2 cellular contexts compared by ENCODE assay signal in the genomic region with DNA sequence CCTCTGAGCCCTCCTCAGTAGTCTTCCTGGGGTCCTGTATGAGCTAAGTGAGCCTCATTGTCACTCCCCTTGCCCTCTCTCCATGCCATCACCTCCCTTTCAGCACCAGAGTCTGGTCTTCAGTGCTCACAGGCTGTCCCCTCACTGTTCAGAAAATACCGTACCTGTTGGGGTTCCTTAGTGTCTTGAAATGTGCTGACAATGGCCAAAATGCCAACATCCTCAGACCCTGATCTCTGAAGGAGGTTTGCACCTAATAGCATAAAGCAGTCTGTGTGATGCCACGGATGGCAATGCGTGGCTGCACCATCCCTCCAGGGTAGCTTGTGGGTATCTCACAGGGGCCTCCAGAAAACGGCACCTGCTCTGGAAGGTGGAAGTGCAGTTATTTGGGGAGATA.
A peak's percentile ranks its signal among the peaks of the same experiment; 100 is the strongest.
TF ChIP-seq lines count a peak whose summit lies in the region.

No MANE protein-coding gene starts in this region.

TF ChIP-seq in HepG2, 621 proteins besides CTCF, POLR2A, EP300 and RAD21 (continued from another document):
- TF ChIP-seq MAFK (conservative IDR thresholded peaks at IDR 0.05 in 1 of 2, IDR thresholded peaks at IDR 0.05 in 1 of 2; ENCODE audit: low read length in 2 of 2), result peak; percentile 64 to 66

TF ChIP-seq in K562, 482 proteins besides CTCF, POLR2A, EP300 and RAD21:
- TF ChIP-seq, protein P1, sequence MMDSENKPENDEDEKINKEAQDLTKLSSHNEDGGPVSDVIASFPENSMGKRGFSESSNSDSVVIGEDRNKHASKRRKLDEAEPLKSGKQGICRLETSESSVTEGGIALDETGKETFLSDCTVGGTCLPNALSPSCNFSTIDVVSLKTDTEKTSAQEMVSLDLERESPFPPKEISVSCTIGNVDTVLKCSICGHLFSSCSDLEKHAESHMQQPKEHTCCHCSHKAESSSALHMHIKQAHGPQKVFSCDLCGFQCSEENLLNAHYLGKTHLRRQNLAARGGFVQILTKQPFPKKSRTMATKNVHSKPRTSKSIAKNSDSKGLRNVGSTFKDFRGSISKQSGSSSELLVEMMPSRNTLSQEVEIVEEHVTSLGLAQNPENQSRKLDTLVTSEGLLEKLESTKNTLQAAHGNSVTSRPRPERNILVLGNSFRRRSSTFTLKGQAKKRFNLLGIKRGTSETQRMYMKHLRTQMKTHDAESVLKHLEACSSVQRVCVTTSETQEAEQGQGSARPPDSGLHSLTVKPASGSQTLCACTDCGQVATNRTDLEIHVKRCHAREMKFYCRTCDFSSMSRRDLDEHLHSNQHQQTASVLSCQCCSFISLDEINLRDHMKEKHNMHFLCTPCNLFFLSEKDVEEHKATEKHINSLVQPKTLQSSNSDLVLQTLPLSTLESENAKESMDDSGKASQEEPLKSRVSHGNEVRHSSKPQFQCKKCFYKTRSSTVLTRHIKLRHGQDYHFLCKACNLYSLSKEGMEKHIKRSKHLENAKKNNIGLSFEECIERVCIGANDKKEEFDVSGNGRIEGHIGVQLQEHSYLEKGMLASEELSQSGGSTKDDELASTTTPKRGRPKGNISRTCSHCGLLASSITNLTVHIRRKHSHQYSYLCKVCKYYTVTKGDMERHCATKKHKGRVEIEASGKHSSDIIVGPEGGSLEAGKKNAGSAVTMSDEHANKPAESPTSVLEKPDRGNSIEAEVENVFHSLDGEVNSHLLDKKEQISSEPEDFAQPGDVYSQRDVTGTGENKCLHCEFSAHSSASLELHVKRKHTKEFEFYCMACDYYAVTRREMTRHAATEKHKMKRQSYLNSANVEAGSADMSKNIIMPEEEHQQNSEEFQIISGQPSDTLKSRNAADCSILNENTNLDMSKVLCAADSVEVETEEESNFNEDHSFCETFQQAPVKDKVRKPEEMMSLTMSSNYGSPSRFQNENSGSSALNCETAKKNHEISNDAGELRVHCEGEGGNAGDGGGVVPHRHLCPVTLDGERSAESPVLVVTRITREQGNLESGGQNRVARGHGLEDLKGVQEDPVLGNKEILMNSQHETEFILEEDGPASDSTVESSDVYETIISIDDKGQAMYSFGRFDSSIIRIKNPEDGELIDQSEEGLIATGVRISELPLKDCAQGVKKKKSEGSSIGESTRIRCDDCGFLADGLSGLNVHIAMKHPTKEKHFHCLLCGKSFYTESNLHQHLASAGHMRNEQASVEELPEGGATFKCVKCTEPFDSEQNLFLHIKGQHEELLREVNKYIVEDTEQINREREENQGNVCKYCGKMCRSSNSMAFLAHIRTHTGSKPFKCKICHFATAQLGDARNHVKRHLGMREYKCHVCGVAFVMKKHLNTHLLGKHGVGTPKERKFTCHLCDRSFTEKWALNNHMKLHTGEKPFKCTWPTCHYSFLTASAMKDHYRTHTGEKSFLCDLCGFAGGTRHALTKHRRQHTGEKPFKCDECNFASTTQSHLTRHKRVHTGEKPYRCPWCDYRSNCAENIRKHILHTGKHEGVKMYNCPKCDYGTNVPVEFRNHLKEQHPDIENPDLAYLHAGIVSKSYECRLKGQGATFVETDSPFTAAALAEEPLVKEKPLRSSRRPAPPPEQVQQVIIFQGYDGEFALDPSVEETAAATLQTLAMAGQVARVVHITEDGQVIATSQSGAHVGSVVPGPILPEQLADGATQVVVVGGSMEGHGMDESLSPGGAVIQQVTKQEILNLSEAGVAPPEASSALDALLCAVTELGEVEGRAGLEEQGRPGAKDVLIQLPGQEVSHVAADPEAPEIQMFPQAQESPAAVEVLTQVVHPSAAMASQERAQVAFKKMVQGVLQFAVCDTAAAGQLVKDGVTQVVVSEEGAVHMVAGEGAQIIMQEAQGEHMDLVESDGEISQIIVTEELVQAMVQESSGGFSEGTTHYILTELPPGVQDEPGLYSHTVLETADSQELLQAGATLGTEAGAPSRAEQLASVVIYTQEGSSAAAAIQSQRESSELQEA (IDR thresholded peaks at IDR 0.05; ENCODE audit: low read depth), result no peak
- no peak for TF ChIP-seq ZNF551 (CRISPR knock-in tag; IDR thresholded peaks at IDR 0.05)
- TF ChIP-seq CREB1 (IDR thresholded peaks at IDR 0.05), result no peak
- no peak for TF ChIP-seq CREB1 (CRISPR knock-in tag; IDR thresholded peaks at IDR 0.05)
- TF ChIP-seq, protein P2, sequence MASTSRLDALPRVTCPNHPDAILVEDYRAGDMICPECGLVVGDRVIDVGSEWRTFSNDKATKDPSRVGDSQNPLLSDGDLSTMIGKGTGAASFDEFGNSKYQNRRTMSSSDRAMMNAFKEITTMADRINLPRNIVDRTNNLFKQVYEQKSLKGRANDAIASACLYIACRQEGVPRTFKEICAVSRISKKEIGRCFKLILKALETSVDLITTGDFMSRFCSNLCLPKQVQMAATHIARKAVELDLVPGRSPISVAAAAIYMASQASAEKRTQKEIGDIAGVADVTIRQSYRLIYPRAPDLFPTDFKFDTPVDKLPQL (IDR thresholded peaks at IDR 0.05; ENCODE audit: extremely low read depth, insufficient read length), result no peak
- TF ChIP-seq CSDE1 (IDR thresholded peaks at IDR 0.05), result no peak
- 0 out of 2 replicates have a peak, but pooled peaks have one; percentile 3 for TF ChIP-seq MAFK (IDR thresholded peaks at IDR 0.05; ENCODE audit: low read length)
- TF ChIP-seq CCAR2 (IDR thresholded peaks at IDR 0.05; ENCODE audit: low read depth, low read length), result no peak
- no peak for TF ChIP-seq TAF9B (IDR thresholded peaks at IDR 0.05; ENCODE audit: partially characterized antibody)
- 0 out of 2 replicates have a peak, but pooled peaks have one; percentile 26 for TF ChIP-seq ZNF316 (IDR thresholded peaks at IDR 0.05)
- no peak for TF ChIP-seq SMARCE1 (IDR thresholded peaks at IDR 0.05)
- no peak for TF ChIP-seq FOXJ2 (tag; IDR thresholded peaks at IDR 0.05)
- no peak for TF ChIP-seq ZNF75A (CRISPR knock-in tag; IDR thresholded peaks at IDR 0.05)
- 0 out of 2 replicates have a peak, but pooled peaks have one; percentile 5 for TF ChIP-seq MAFG (tag; conservative IDR thresholded peaks at IDR 0.05)
- TF ChIP-seq, protein P3, sequence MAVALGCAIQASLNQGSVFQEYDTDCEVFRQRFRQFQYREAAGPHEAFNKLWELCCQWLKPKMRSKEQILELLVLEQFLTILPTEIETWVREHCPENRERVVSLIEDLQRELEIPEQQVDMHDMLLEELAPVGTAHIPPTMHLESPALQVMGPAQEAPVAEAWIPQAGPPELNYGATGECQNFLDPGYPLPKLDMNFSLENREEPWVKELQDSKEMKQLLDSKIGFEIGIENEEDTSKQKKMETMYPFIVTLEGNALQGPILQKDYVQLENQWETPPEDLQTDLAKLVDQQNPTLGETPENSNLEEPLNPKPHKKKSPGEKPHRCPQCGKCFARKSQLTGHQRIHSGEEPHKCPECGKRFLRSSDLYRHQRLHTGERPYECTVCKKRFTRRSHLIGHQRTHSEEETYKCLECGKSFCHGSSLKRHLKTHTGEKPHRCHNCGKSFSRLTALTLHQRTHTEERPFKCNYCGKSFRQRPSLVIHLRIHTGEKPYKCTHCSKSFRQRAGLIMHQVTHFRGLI (CRISPR knock-in tag; IDR thresholded peaks at IDR 0.05), result no peak
- no peak for TF ChIP-seq PCBP2 (IDR thresholded peaks at IDR 0.05; ENCODE audit: low read depth, low read length, poor library complexity, severe bottlenecking)
- no peak for TF ChIP-seq TCF7L2 (IDR thresholded peaks at IDR 0.05; ENCODE audit: low read depth, low read length)
- no peak for TF ChIP-seq ZFX (CRISPR knock-in tag; IDR thresholded peaks at IDR 0.05)
- TF ChIP-seq SMARCA5 (IDR thresholded peaks at IDR 0.05), result no peak
- TF ChIP-seq NELFE (IDR thresholded peaks at IDR 0.05; ENCODE audit: insufficient read depth, insufficient read length), result no peak
